In the genomic region with DNA sequence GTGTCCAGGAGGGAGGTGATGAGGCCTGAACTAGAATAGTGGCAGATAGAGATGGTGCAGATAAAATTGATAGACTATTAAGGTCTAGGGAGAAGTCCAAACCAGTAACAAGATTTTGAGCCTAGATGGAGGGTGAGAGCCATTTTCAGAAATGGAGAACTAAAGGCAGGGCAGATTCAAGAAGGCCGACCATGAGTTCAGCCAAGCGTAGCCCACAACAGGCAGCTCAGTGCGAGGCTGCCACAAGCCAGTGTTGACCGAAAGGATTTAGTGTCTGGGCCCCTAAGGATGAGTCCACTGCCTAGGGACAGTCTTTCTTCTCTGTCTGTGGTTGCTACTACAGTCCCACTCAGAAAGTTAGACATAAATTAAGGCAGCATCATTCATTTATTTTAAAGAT, we compare ENCODE assay signal across 24 cellular contexts. TPM values are rescaled to one million over a fixed set of nuclear protein-coding genes. Genes with fewer than 3 reads are reported as not detected.
DNase-seq lines count a peak whose midpoint lies in the region; ATAC-seq and TF ChIP-seq lines count a peak whose summit lies in the region.
"Had no signal": no experiment of that assay in that cellular context is flagged by ENCODE, and none has a peak within 500 bp of the region (broad histone marks: within the 10 kb centered on the region; RNA-seq: fewer than 3 reads in every experiment).

No MANE protein-coding gene starts in this region.

- intact Hi-C loops in CD14-positive monocyte (cut with micrococcal nuclease) = no loop called here

- TF ChIP-seq CTCF in WTC11 (IDR thresholded peaks at IDR 0.05) (no peak), CD14-positive monocyte (IDR thresholded peaks at IDR 0.05) (no peak)

- H3K9me3 Mint-ChIP-seq in WTC11 (no peaks in the 10 kb centered on the region), memory B cell (peaks cover 6% of the 10 kb centered on the region), CD14-positive monocyte (peaks cover 0 to 1% (median 0%) of the 10 kb centered on the region in 7 donors)
- H3K9me3 Mint-ChIP-seq: CD4-positive, CD25-positive, alpha-beta regulatory T cell; mesothelial cell of epicardium; T-cell had no signal

- H3K36me3 Mint-ChIP-seq in WTC11 = peaks cover 6% of the 10 kb centered on the region
- peaks cover 45% of the 10 kb centered on the region for H3K36me3 Mint-ChIP-seq in memory B cell
- peaks cover 72 to 86% of the 10 kb centered on the region in 2 donors for H3K36me3 Mint-ChIP-seq in CD14-positive monocyte

- DNase-seq in WTC11 (ENCODE audit: low spot score) = no peak
- no peak for DNase-seq in memory B cell (ENCODE audit: low spot score in 2 of 2)
- DNase-seq in NCI-H1436 treated with DMSO at 0.1 percent for 48 hours (lab: John Stamatoyannopoulos, UW) = no peak
- DNase-seq in NCI-H524 (lab: John Stamatoyannopoulos, UW) = no peak
- no peak for DNase-seq in CD14-positive monocyte (ENCODE audit: low spot score)
- DNase-seq: activated CD4-positive, CD25-positive, alpha-beta regulatory T cell treated with anti-CD3 and anti-CD28 coated beads, Interleukin-2, amount 50 U/mL, for 72 hours; activated CD8-positive, alpha-beta memory T cell treated with anti-CD3 and anti-CD28 coated beads for 24 hours; activated gamma-delta T cell treated with Interleukin-2 at 50 U/mL for 16 hours; CD4-positive, CD25-positive, alpha-beta regulatory T cell; islet precursor cell; naive B cell; NCI-H2029 treated with DMSO at 0.1 percent for 48 hours; right lobe of liver; stimulated activated CD4-positive, alpha-beta T cell treated with anti-CD3 and anti-CD28 coated beads, Interleukin-4, amount 100 ng/mL, for 4 hours; stimulated activated naive CD4-positive, alpha-beta T cell; T-cell; testis had no signal

- POLR2A ChIA-PET in WTC11 (lab: Charles Lee) = no interaction called here

- H3K27me3 Mint-ChIP-seq in WTC11 (ENCODE audit: low read depth) = no peaks in the 10 kb centered on the region
- no peaks in the 10 kb centered on the region for H3K27me3 Mint-ChIP-seq in memory B cell
- no peaks in the 10 kb centered on the region for H3K27me3 Mint-ChIP-seq in CD14-positive monocyte (ENCODE audit: low read depth in 3 of 3)
- H3K27me3 Mint-ChIP-seq: brain; CD4-positive, CD25-positive, alpha-beta regulatory T cell; IgD-negative memory B cell; naive B cell; progenitor cell of endocrine pancreas; T-cell had no signal

- CTCF ChIA-PET in WTC11 (lab: Charles Lee) = interaction anchor here (0.9 kb wide), 1 partner anchor 126 kb away, joined by 3 read pairs; no protein-coding TSS in a partner anchor

- H3K27ac Mint-ChIP-seq in WTC11 = 0 out of 2 replicates have a peak overlapping the region, but pooled peaks have one; percentile 4
- peak overlapping the region; percentile 47 for H3K27ac Mint-ChIP-seq in memory B cell
- peak overlapping the region in 3 of 7 donors; percentile 15 to 74 (median 66) for H3K27ac Mint-ChIP-seq in CD14-positive monocyte
- H3K27ac Mint-ChIP-seq: mesothelial cell of epicardium, progenitor cell of endocrine pancreas, T-cell had no signal

- ATAC-seq in GM18502 (IDR thresholded peaks at IDR 0.05; ENCODE audit: poor library complexity, unreplicated experiment) = peak; percentile 55
- peak; percentile 55 for ATAC-seq in HG02759 (IDR thresholded peaks at IDR 0.05; ENCODE audit: unreplicated experiment)
- ATAC-seq in WTC11 = no peak; the same call in 1 of the 2 replicates
- peak; percentile 63 for ATAC-seq in memory B cell (ENCODE audit: low read depth)
- ATAC-seq in HG03039 (IDR thresholded peaks at IDR 0.05; ENCODE audit: unreplicated experiment) = no peak
- ATAC-seq: T-cell had no signal

- H3K4me3 Mint-ChIP-seq in WTC11 (no peak overlapping the region), memory B cell (no peak overlapping the region), CD14-positive monocyte (no peak overlapping the region)
- H3K4me3 Mint-ChIP-seq: brain; CD4-positive, CD25-positive, alpha-beta regulatory T cell; mesothelial cell of epicardium; T-cell had no signal

- H3K4me1 Mint-ChIP-seq in WTC11 (peaks cover 14% of the 10 kb centered on the region), memory B cell (peaks cover 20% of the 10 kb centered on the region), CD14-positive monocyte (peaks cover 16% of the 10 kb centered on the region)

TF ChIP-seq in WTC11, 78 proteins besides CTCF, POLR2A, EP300 and RAD21:
- TF ChIP-seq TP53 (CRISPR knock-in tag; IDR thresholded peaks at IDR 0.05) (no peak), CREM (CRISPR knock-in tag; IDR thresholded peaks at IDR 0.05) (no peak), ZNF671 (CRISPR knock-in tag; IDR thresholded peaks at IDR 0.05) (no peak), NR2C2 (CRISPR knock-in tag; IDR thresholded peaks at IDR 0.05) (no peak), OVOL2 (CRISPR knock-in tag; IDR thresholded peaks at IDR 0.05; ENCODE audit: borderline replicate concordance) (no peak), MXD4 (CRISPR knock-in tag; IDR thresholded peaks at IDR 0.05; ENCODE audit: borderline replicate concordance) (no peak), SMAD3 (CRISPR knock-in tag; IDR thresholded peaks at IDR 0.05; ENCODE audit: borderline replicate concordance) (no peak), FOXJ3 (CRISPR knock-in tag; IDR thresholded peaks at IDR 0.05; ENCODE audit: borderline replicate concordance) (no peak), CBFB (CRISPR knock-in tag; IDR thresholded peaks at IDR 0.05; ENCODE audit: low read depth) (no peak), TEAD4 (CRISPR knock-in tag; IDR thresholded peaks at IDR 0.05) (no peak)
- TF ChIP-seq, protein P1, sequence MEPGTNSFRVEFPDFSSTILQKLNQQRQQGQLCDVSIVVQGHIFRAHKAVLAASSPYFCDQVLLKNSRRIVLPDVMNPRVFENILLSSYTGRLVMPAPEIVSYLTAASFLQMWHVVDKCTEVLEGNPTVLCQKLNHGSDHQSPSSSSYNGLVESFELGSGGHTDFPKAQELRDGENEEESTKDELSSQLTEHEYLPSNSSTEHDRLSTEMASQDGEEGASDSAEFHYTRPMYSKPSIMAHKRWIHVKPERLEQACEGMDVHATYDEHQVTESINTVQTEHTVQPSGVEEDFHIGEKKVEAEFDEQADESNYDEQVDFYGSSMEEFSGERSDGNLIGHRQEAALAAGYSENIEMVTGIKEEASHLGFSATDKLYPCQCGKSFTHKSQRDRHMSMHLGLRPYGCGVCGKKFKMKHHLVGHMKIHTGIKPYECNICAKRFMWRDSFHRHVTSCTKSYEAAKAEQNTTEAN (CRISPR knock-in tag; IDR thresholded peaks at IDR 0.05) = no peak
- TF ChIP-seq, protein P2, sequence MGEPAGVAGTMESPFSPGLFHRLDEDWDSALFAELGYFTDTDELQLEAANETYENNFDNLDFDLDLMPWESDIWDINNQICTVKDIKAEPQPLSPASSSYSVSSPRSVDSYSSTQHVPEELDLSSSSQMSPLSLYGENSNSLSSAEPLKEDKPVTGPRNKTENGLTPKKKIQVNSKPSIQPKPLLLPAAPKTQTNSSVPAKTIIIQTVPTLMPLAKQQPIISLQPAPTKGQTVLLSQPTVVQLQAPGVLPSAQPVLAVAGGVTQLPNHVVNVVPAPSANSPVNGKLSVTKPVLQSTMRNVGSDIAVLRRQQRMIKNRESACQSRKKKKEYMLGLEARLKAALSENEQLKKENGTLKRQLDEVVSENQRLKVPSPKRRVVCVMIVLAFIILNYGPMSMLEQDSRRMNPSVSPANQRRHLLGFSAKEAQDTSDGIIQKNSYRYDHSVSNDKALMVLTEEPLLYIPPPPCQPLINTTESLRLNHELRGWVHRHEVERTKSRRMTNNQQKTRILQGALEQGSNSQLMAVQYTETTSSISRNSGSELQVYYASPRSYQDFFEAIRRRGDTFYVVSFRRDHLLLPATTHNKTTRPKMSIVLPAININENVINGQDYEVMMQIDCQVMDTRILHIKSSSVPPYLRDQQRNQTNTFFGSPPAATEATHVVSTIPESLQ (CRISPR knock-in tag; IDR thresholded peaks at IDR 0.05) = no peak
- TF ChIP-seq, protein P3, sequence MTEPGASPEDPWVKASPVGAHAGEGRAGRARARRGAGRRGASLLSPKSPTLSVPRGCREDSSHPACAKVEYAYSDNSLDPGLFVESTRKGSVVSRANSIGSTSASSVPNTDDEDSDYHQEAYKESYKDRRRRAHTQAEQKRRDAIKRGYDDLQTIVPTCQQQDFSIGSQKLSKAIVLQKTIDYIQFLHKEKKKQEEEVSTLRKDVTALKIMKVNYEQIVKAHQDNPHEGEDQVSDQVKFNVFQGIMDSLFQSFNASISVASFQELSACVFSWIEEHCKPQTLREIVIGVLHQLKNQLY (CRISPR knock-in tag; IDR thresholded peaks at IDR 0.05) = no peak

RNA-seq across cellular contexts. Expression of a gene that starts 51.7 kb away (rescaled TPM):
- total RNA-seq in WTC11 (2021) = 74.5 to 87.7 TPM (median 75.2 TPM) in 3 replicates
- polyA plus RNA-seq in CD14-positive monocyte = 10 to 100 TPM; 11.2 to 16.9 TPM

Comparison
In these comparisons a context has a peak if more than half of its experiments do, and no peak if none do; other contexts are left out.
1. ATAC-seq: peak in GM18502 (single experiment), HG02759 (single experiment) and memory B cell (single experiment); none in WTC11 (single experiment) and HG03039 (single experiment).